8 cellular contexts compared by ENCODE assay signal in genomic region chr16:689175-689897, GRCh38. TPM values are rescaled to one million over a fixed set of nuclear protein-coding genes. Genes with fewer than 3 reads are reported as not detected.
DNase-seq lines count a peak whose midpoint lies in the region; ATAC-seq, FAIRE-seq and TF ChIP-seq lines count a peak whose summit lies in the region.

No MANE protein-coding gene starts in this region.

- H3K27me3 ChIP-seq in H7 (ENCODE audit: control insufficient read depth, insufficient read depth, low read length) = peaks cover 30% of the 10 kb centered on the region
- peaks cover 22% of the 10 kb centered on the region for H3K27me3 ChIP-seq in skeletal muscle satellite cell (ENCODE audit: control insufficient read depth, insufficient read depth, low read length)

- peak overlapping the region; percentile 98 for H3K9ac ChIP-seq in skeletal muscle satellite cell (ENCODE audit: low read depth, low read length)

- peaks cover 14% of the 10 kb centered on the region for H3K9me3 Mint-ChIP-seq in glutamatergic neuron (ENCODE audit: unreplicated experiment)

- ATAC-seq in HG02884 (IDR thresholded peaks at IDR 0.05; ENCODE audit: unreplicated experiment) = no peak

- H3K4me1 Mint-ChIP-seq in glutamatergic neuron (ENCODE audit: low read depth, unreplicated experiment) = peaks cover 5% of the 10 kb centered on the region

- DNase-seq in H7 = no peak
- no peak for DNase-seq in glutamatergic neuron
- no peak for DNase-seq in activated effector memory CD4-positive, alpha-beta T cell treated with Interleukin-2 at 50 U/mL for 16 hours
- DNase-seq in HTR-8/SVneo (ENCODE audit: insufficient read length, low spot score) = no peak
- DNase-seq in NCI-H1436 (lab: John Stamatoyannopoulos, UW) = no peak

- peak overlapping the region; percentile 91 for H3K4me3 Mint-ChIP-seq in glutamatergic neuron (ENCODE audit: unreplicated experiment)

- H3K27ac Mint-ChIP-seq in glutamatergic neuron (ENCODE audit: unreplicated experiment) = no peak overlapping the region

- no peaks in the 10 kb centered on the region for H3K9me3 ChIP-seq in skeletal muscle satellite cell (replicated peaks; ENCODE audit: low read length)

- H3K4me3 ChIP-seq in H7 (ENCODE audit: insufficient read depth, low read depth, low read length) (peak overlapping the region; percentile 80), WI38 (ENCODE audit: low read depth, low read length) (peak overlapping the region; percentile 94), skeletal muscle satellite cell (ENCODE audit: low read length) (peak overlapping the region; percentile 100)

- H3K4me2 ChIP-seq in skeletal muscle satellite cell (ENCODE audit: low read length) = peak overlapping the region; percentile 96

- no peaks in the 10 kb centered on the region for H3K36me3 Mint-ChIP-seq in glutamatergic neuron (ENCODE audit: unreplicated experiment)

- H3K4me1 ChIP-seq in skeletal muscle satellite cell (ENCODE audit: control insufficient read depth, insufficient read depth, low read length) = peaks cover 21% of the 10 kb centered on the region

- H3K36me3 ChIP-seq in H7 (replicated peaks; ENCODE audit: control insufficient read depth, insufficient read depth, low read length) (no peaks in the 10 kb centered on the region), skeletal muscle satellite cell (ENCODE audit: insufficient read depth, low read length) (peaks cover 12% of the 10 kb centered on the region)

- no peak for TF ChIP-seq CTCF in WI38 (IDR thresholded peaks at IDR 0.05; ENCODE audit: low read depth, low read length)
- no peak for TF ChIP-seq CTCF in glutamatergic neuron (IDR thresholded peaks at IDR 0.05; ENCODE audit: partially characterized antibody, unreplicated experiment)

- FAIRE-seq in HTR-8/SVneo (lab: Jason Lieb, UNC) = no peak

- H3K27me3 Mint-ChIP-seq in glutamatergic neuron (ENCODE audit: unreplicated experiment) = peaks cover 18% of the 10 kb centered on the region

RNA-seq across cellular contexts. Expression of gene WDR24, which starts 0.9 kb away (rescaled TPM):
- 18.3 and 18.9 TPM in 2 replicates for total RNA-seq in H7 (2014; rRNA removed; shearing (Covaris generic))
- total RNA-seq in glutamatergic neuron (ENCODE audit: unreplicated experiment) = 19.9 TPM
- 7.0 and 8.1 TPM in 2 replicates for total RNA-seq in skeletal muscle satellite cell (2012; rRNA removed)

RNA-seq across cellular contexts. Expression of gene JMJD8, which starts 5.2 kb away (rescaled TPM):
- total RNA-seq in H7 (2014; rRNA removed; shearing (Covaris generic)) = 63.8 and 88.2 TPM in 2 replicates
- 26.1 TPM for total RNA-seq in glutamatergic neuron (ENCODE audit: unreplicated experiment)
- 13.2 and 30.6 TPM in 2 replicates for total RNA-seq in skeletal muscle satellite cell (2012; rRNA removed)

RNA-seq across cellular contexts. Expression of gene STUB1, which starts 9.1 kb away (rescaled TPM):
- total RNA-seq in H7 (2014; rRNA removed; shearing (Covaris generic)) = 85.3 and 115 TPM in 2 replicates
- total RNA-seq in glutamatergic neuron (ENCODE audit: unreplicated experiment) = 78.3 TPM
- total RNA-seq in skeletal muscle satellite cell (2012; rRNA removed) = 174 and 208 TPM in 2 replicates

RNA-seq across cellular contexts. Expression of gene RHBDL1, which starts 13.9 kb away (rescaled TPM):
- 3.1 and 5.9 TPM in 2 replicates for total RNA-seq in H7 (2014; rRNA removed; shearing (Covaris generic))
- 8.2 TPM for total RNA-seq in glutamatergic neuron (ENCODE audit: unreplicated experiment)
- 1.3 and 1.7 TPM in 2 replicates for total RNA-seq in skeletal muscle satellite cell (2012; rRNA removed)

RNA-seq across cellular contexts. Expression of gene FBXL16, which starts 16.3 kb away (rescaled TPM):
- 2.8 and 7.1 TPM in 2 replicates for total RNA-seq in H7 (2014; rRNA removed; shearing (Covaris generic))
- total RNA-seq in glutamatergic neuron (ENCODE audit: unreplicated experiment) = 85.1 TPM
- 0.51 and 1.5 TPM in 2 replicates for total RNA-seq in skeletal muscle satellite cell (2012; rRNA removed)
